Comparison of ENCODE assay signal across 8 cellular contexts in the genomic region with DNA sequence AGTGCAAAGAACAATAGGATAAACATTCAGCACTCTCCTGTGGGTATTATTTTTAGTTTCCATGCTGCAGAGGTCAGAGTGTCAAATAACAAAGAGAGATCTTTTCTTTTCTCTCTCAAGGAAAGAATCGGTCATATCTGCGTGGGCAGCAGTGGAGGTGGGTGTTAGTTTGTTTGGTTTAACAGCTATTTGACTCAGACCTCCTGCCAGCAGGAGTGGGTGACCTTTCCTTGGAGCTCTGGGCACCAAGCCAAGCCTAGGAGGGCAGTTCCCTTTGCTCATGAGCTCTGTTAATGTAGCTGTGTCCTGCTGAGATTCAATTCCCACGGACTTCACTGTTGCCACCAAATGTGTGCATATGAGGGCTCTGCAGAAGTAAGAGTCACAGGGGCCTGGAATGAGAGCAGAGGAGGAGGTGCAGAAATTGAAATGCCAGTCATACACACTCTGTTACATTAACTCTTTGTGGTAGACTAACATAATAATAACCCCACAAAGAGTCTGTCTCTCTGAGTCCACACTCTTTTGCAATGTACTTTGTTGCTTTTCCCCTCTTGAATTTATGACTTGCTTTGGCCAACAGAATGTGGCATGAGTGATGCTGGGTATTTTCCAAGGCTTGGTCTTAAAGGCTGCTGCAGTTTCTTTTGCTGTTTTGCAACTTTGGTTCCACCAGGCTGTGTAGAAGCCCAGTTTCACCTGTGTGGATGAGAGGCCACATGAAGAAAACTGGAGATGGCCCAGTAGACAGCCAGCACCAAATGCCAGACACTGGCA.
DNase-seq lines count a peak whose midpoint lies in the region; ATAC-seq and TF ChIP-seq lines count a peak whose summit lies in the region.

No MANE protein-coding gene starts in this region.

- ATAC-seq in GM18511 (IDR thresholded peaks at IDR 0.05; ENCODE audit: unreplicated experiment) = no peak

- no peak for TF ChIP-seq CTCF in epithelial cell of proximal tubule (conservative IDR thresholded peaks at IDR 0.05; ENCODE audit: low read depth, low read length)

- no peak overlapping the region for H3K4me3 ChIP-seq in epithelial cell of proximal tubule (ENCODE audit: low read depth, low read length)
- no peak overlapping the region for H3K4me3 ChIP-seq in skeletal muscle cell (ENCODE audit: low read depth, low read length)
- H3K4me3 ChIP-seq in effector memory CD4-positive, alpha-beta T cell (ENCODE audit: insufficient read depth, low read depth, low read length, poor library complexity, severe bottlenecking) = no peak overlapping the region
- H3K4me3 ChIP-seq in H7 (ENCODE audit: insufficient read depth, low read depth, low read length) = no peak overlapping the region

- no peaks in the 10 kb centered on the region for H3K9me3 ChIP-seq in effector memory CD4-positive, alpha-beta T cell (ENCODE audit: control insufficient read depth, low read length)

- no peaks in the 10 kb centered on the region for H3K4me1 ChIP-seq in effector memory CD4-positive, alpha-beta T cell (ENCODE audit: control insufficient read depth, insufficient read depth, low read length, poor library complexity, severe bottlenecking)

- no peak overlapping the region for H3K27ac ChIP-seq in effector memory CD4-positive, alpha-beta T cell (ENCODE audit: insufficient read depth, low read length, poor library complexity, severe bottlenecking)

- DNase-seq in NCI-H2081 (lab: John Stamatoyannopoulos, UW) = peak; percentile 30 to 71
- DNase-seq in NCI-H2081 treated with DMSO at 0.1 percent for 48 hours (lab: John Stamatoyannopoulos, UW) = no peak
- DNase-seq in SHP77 (lab: John Stamatoyannopoulos, UW) = peak; percentile 69 to 73
- peak; percentile 83 for DNase-seq in epithelial cell of proximal tubule (ENCODE audit: low read depth)
- DNase-seq in skeletal muscle cell (ENCODE audit: low read depth) = peak; percentile 55
- no peak for DNase-seq in effector memory CD4-positive, alpha-beta T cell
- no peak for DNase-seq in H7

- no peaks in the 10 kb centered on the region for H3K27me3 ChIP-seq in effector memory CD4-positive, alpha-beta T cell (replicated peaks; ENCODE audit: control insufficient read depth, insufficient read depth, low read length, poor library complexity, severe bottlenecking)
- H3K27me3 ChIP-seq in H7 (ENCODE audit: control insufficient read depth, insufficient read depth, low read length) = no peaks in the 10 kb centered on the region

- no peaks in the 10 kb centered on the region for H3K36me3 ChIP-seq in effector memory CD4-positive, alpha-beta T cell (ENCODE audit: control insufficient read depth, insufficient read depth, low read length)
- peaks cover 3% of the 10 kb centered on the region for H3K36me3 ChIP-seq in H7 (replicated peaks; ENCODE audit: control insufficient read depth, insufficient read depth, low read length)

Comparison
In these comparisons a context has a peak if more than half of its experiments do, and no peak if none do; other contexts are left out.
1. DNase-seq: peak in NCI-H2081 (2 of 2), SHP77 (2 of 2), epithelial cell of proximal tubule (single experiment) and skeletal muscle cell (single experiment); none in NCI-H2081 treated with DMSO at 0.1 percent for 48 hours (single experiment), effector memory CD4-positive, alpha-beta T cell (0 of 3) and H7 (single experiment).